ENCODE assay signal across 8 cellular contexts in genomic region chr14:77039285-77040058, GRCh38. TPM values are rescaled to one million over a fixed set of nuclear protein-coding genes. Genes with fewer than 3 reads are reported as not detected.
DNase-seq lines count a peak whose midpoint lies in the region; ATAC-seq and TF ChIP-seq lines count a peak whose summit lies in the region.

No MANE protein-coding gene starts in this region.

- DNase-seq in NCI-H2107 treated with DMSO at 0.1 percent for 48 hours (lab: John Stamatoyannopoulos, UW; ENCODE audit: unreplicated experiment) (peak; percentile 90), NCI-H2107 (lab: John Stamatoyannopoulos, UW) (no peak), WTC11 (ENCODE audit: low spot score) (no peak), foreskin keratinocyte (no peak), HT-29 (ENCODE audit: low spot score) (no peak)

- H3K4me1 ChIP-seq in foreskin keratinocyte (peaks cover 51% of the 10 kb centered on the region), skeletal muscle satellite cell (ENCODE audit: control insufficient read depth, insufficient read depth, low read length) (peaks cover 79% of the 10 kb centered on the region)

- H3K9me3 Mint-ChIP-seq in WTC11 = no peaks in the 10 kb centered on the region

- POLR2A ChIA-PET in WTC11 (lab: Charles Lee) = interaction anchor here (0.5 to 1.7 kb wide), 8 partner anchors 11 to 82 kb away, joined by 3 to 16 read pairs (median 4); partner anchors contain the start of gene IRF2BPL

- TF ChIP-seq CTCF in WTC11 (IDR thresholded peaks at IDR 0.05) (no peak), foreskin keratinocyte (conservative IDR thresholded peaks at IDR 0.05) (no peak)

- H3K9me3 ChIP-seq in skeletal muscle satellite cell (replicated peaks; ENCODE audit: low read length) = no peaks in the 10 kb centered on the region

- H3K27ac Mint-ChIP-seq in WTC11 = peak overlapping the region; percentile 84

- H3K9ac ChIP-seq in skeletal muscle satellite cell (ENCODE audit: low read depth, low read length) = peak overlapping the region; percentile 79

- peak overlapping the region; percentile 87 for H3K27ac ChIP-seq in foreskin keratinocyte

- CTCF ChIA-PET in WTC11 (lab: Charles Lee) = interaction anchor here (0.9 to 3.9 kb wide), 9 partner anchors 10 to 164 kb away, joined by 3 to 14 read pairs (median 8); partner anchors contain the start of gene IRF2BPL

- peak overlapping the region; percentile 62 for H3K4me3 ChIP-seq in skeletal muscle satellite cell (ENCODE audit: low read length)

- no peaks in the 10 kb centered on the region for H3K27me3 ChIP-seq in foreskin keratinocyte
- no peaks in the 10 kb centered on the region for H3K27me3 ChIP-seq in skeletal muscle satellite cell (ENCODE audit: control insufficient read depth, insufficient read depth, low read length)

- H3K36me3 ChIP-seq in skeletal muscle satellite cell (ENCODE audit: insufficient read depth, low read length) = no peaks in the 10 kb centered on the region

- peak overlapping the region; percentile 89 for H3K4me2 ChIP-seq in skeletal muscle satellite cell (ENCODE audit: low read length)

- H3K4me3 Mint-ChIP-seq in WTC11 = peak overlapping the region; percentile 66

- no peaks in the 10 kb centered on the region for H3K36me3 Mint-ChIP-seq in WTC11

- H3K27me3 Mint-ChIP-seq in WTC11 (ENCODE audit: low read depth) = peaks cover 7% of the 10 kb centered on the region

- ATAC-seq in HG03469 (IDR thresholded peaks at IDR 0.05; ENCODE audit: unreplicated experiment) (peak; percentile 4), WTC11 (no peak), foreskin keratinocyte (no peak), HG03135 (IDR thresholded peaks at IDR 0.05; ENCODE audit: unreplicated experiment) (no peak)

- H3K4me1 Mint-ChIP-seq in WTC11 = peaks cover 83% of the 10 kb centered on the region

TF ChIP-seq in WTC11, 78 proteins besides CTCF, POLR2A, EP300 and RAD21:
- TF ChIP-seq CBFB (CRISPR knock-in tag; IDR thresholded peaks at IDR 0.05; ENCODE audit: low read depth) = no peak
- no peak for TF ChIP-seq NFE2L1 (CRISPR knock-in tag; IDR thresholded peaks at IDR 0.05)
- TF ChIP-seq CREM (CRISPR knock-in tag; IDR thresholded peaks at IDR 0.05) = no peak

RNA-seq across cellular contexts. Expression of gene IRF2BPL, which starts 11.0 kb away (rescaled TPM):
- total RNA-seq in WTC11 (2021) = 106 to 126 TPM (median 110 TPM) in 3 replicates
- 20.2 and 20.7 TPM in 2 replicates for total RNA-seq in foreskin keratinocyte
- polyA plus RNA-seq in foreskin keratinocyte = 8.0 and 8.7 TPM in 2 replicates
- 11.4 and 15.5 TPM in 2 replicates for total RNA-seq in skeletal muscle satellite cell (2012; rRNA removed)
- 25.7 and 31.9 TPM in 2 replicates for total RNA-seq in HT-29 (2014; rRNA removed; shearing (Covaris generic))

RNA-seq across cellular contexts. Expression of gene CIPC, which starts 58.6 kb away (rescaled TPM):
- 22.5 to 25.4 TPM (median 24.2 TPM) in 3 replicates for total RNA-seq in WTC11 (2021)
- 10.0 and 10.1 TPM in 2 replicates for total RNA-seq in foreskin keratinocyte
- 2.3 and 3.0 TPM in 2 replicates for polyA plus RNA-seq in foreskin keratinocyte
- total RNA-seq in skeletal muscle satellite cell (2012; rRNA removed) = 9.9 and 10.5 TPM in 2 replicates
- total RNA-seq in HT-29 (2014; rRNA removed; shearing (Covaris generic)) = 9.1 and 11.9 TPM in 2 replicates
